Comparison of ENCODE assay signal across 8 cellular contexts in genomic region chr13:34942732-34943674, GRCh38. TPM values are rescaled to one million over a fixed set of nuclear protein-coding genes. Genes with fewer than 3 reads are reported as not detected.
DNase-seq lines count a peak whose midpoint lies in the region; ATAC-seq and TF ChIP-seq lines count a peak whose summit lies in the region.

No MANE protein-coding gene starts in this region.

- peaks cover 40% of the 10 kb centered on the region for H3K27me3 ChIP-seq in smooth muscle cell (ENCODE audit: low read depth)

- H3K9ac ChIP-seq in smooth muscle cell (ENCODE audit: low read depth) = no peak overlapping the region

- peaks cover 10% of the 10 kb centered on the region for H3K27me3 Mint-ChIP-seq in brain

- no peaks in the 10 kb centered on the region for H3F3A ChIP-seq in smooth muscle cell (ENCODE audit: low read depth)

- H3K36me3 Mint-ChIP-seq in brain = no peaks in the 10 kb centered on the region

- peak overlapping the region; percentile 84 to 91 (median 86) for H3K4me3 Mint-ChIP-seq in brain

- H3K4me2 ChIP-seq in smooth muscle cell = peak overlapping the region; percentile 79

- peak overlapping the region; percentile 90 for H2AFZ ChIP-seq in smooth muscle cell (ENCODE audit: low read depth)

- H3K79me2 ChIP-seq in smooth muscle cell (ENCODE audit: low read depth) = peaks cover 21% of the 10 kb centered on the region

- no peaks in the 10 kb centered on the region for H3K9me3 Mint-ChIP-seq in brain

- peaks cover 20% of the 10 kb centered on the region for H4K20me1 ChIP-seq in smooth muscle cell (ENCODE audit: low read depth)

- no peak for TF ChIP-seq CTCF in brain (conservative IDR thresholded peaks at IDR 0.05)
- no peak for TF ChIP-seq CTCF in smooth muscle cell (IDR thresholded peaks at IDR 0.05; ENCODE audit: borderline replicate concordance, insufficient read depth, poor library complexity, severe bottlenecking)

- WGBS in smooth muscle cell (ENCODE audit: low lambda C conversion rate) = 2% methylated on average over 38 of the region's 67 CpGs

- H3K4me3 ChIP-seq in smooth muscle cell = peak overlapping the region; percentile 98

- H3K4me1 Mint-ChIP-seq in brain = peaks cover 55% of the 10 kb centered on the region

- peak; percentile 7 for ATAC-seq in HG02623 (IDR thresholded peaks at IDR 0.05; ENCODE audit: unreplicated experiment)

- no peaks in the 10 kb centered on the region for H3K9me3 ChIP-seq in smooth muscle cell (replicated peaks; ENCODE audit: low read depth)

- no peak overlapping the region for H3K27ac ChIP-seq in smooth muscle cell (ENCODE audit: low read depth)

- DNase-seq in SKM-1 treated with dmso at 0.1 percent for 144 hours (lab: John Stamatoyannopoulos, UW; ENCODE audit: unreplicated experiment) (peak; percentile 14), SKM-1 (lab: John Stamatoyannopoulos, UW; ENCODE audit: unreplicated experiment) (no peak), NCI-H748 (lab: John Stamatoyannopoulos, UW; ENCODE audit: unreplicated experiment) (peak; percentile 89), inferior parietal cortex (ENCODE audit: extremely low spot score) (peak; percentile 42), smooth muscle cell (lab: John Stamatoyannopoulos, UW; ENCODE audit: unreplicated experiment) (no peak), putamen (ENCODE audit: low spot score) (no peak)

- peaks cover 37% of the 10 kb centered on the region for H3K4me1 ChIP-seq in smooth muscle cell (ENCODE audit: low read depth)

- H3K36me3 ChIP-seq in smooth muscle cell (ENCODE audit: low read depth) = no peaks in the 10 kb centered on the region

- peak overlapping the region; percentile 12 to 98 (median 93) for H3K27ac Mint-ChIP-seq in brain

RNA-seq across cellular contexts. Expression of gene NBEA, which starts 0.9 kb away (rescaled TPM):
- polyA plus RNA-seq in brain (ENCODE audit: insufficient read depth, low read depth, low replicate concordance) (13.7 TPM), smooth muscle cell (3.1 and 3.6 TPM in 2 replicates)
- total RNA-seq in smooth muscle cell = 10.4 and 11.7 TPM in 2 replicates

Comparison
In these comparisons a context has a peak if more than half of its experiments do, and no peak if none do; other contexts are left out.
1. DNase-seq: peak in SKM-1 treated with dmso at 0.1 percent for 144 hours (single experiment), NCI-H748 (single experiment) and inferior parietal cortex (single experiment); none in SKM-1 (single experiment), smooth muscle cell (single experiment) and putamen (single experiment).